15 cellular contexts compared by ENCODE assay signal in genomic region chr5:139363937-139364336, GRCh38. TPM values are rescaled to one million over a fixed set of nuclear protein-coding genes. Genes with fewer than 3 reads are reported as not detected.
DNase-seq lines count a peak whose midpoint lies in the region; ATAC-seq and TF ChIP-seq lines count a peak whose summit lies in the region.
"Had no signal": no experiment of that assay in that cellular context is flagged by ENCODE, and none has a peak within 500 bp of the region (broad histone marks: within the 10 kb centered on the region; RNA-seq: fewer than 3 reads in every experiment).

No MANE protein-coding gene starts in this region.

- peaks cover 9% of the 10 kb centered on the region for H3K4me1 Mint-ChIP-seq in activated CD4-positive, alpha-beta memory T cell treated with anti-CD3 and anti-CD28 coated beads for 36 hours (ENCODE audit: low read depth)
- H3K4me1 Mint-ChIP-seq in activated CD4-positive, alpha-beta memory T cell treated with anti-CD3 and anti-CD28 coated beads, Interleukin-2, amount 10 ng/mL, durations not matched to agents 7 days and 5 days = peaks cover 11% of the 10 kb centered on the region
- H3K4me1 Mint-ChIP-seq in type B pancreatic cell (ENCODE audit: unreplicated experiment) = no peaks in the 10 kb centered on the region
- no peaks in the 10 kb centered on the region for H3K4me1 Mint-ChIP-seq in WTC11

- DNase-seq in activated CD4-positive, alpha-beta memory T cell treated with anti-CD3 and anti-CD28 coated beads for 36 hours = no peak
- no peak for DNase-seq in activated CD4-positive, alpha-beta memory T cell treated with anti-CD3 and anti-CD28 coated beads, Interleukin-2, amount 10 ng/mL, durations not matched to agents 7 days and 5 days
- DNase-seq in mesendoderm (no peak), type B pancreatic cell (ENCODE audit: extremely low spot score, unreplicated experiment) (no peak), COR-L47 (lab: John Stamatoyannopoulos, UW) (no peak), WTC11 (ENCODE audit: low spot score) (no peak)
- no peak for DNase-seq in NK-92 treated with Interleukin-12 subunit alpha and Interleukin-12 subunit beta, amount 100 ng/mL, for 24 hours (lab: John Stamatoyannopoulos, UW)
- DNase-seq: C1 segment of cervical spinal cord, Kasumi-1, NCI-H187 treated with DMSO at 0.1 percent for 48 hours, NCI-H2171, NCI-H774 had no signal

- CTCF ChIA-PET in activated CD4-positive, alpha-beta memory T cell treated with anti-CD3 and anti-CD28 coated beads for 36 hours (lab: Charles Lee) = no interaction called here
- CTCF ChIA-PET in activated CD4-positive, alpha-beta memory T cell treated with anti-CD3 and anti-CD28 coated beads, Interleukin-2, amount 10 ng/mL, durations not matched to agents 7 days and 5 days (lab: Charles Lee) = no interaction called here
- CTCF ChIA-PET in WTC11 (lab: Charles Lee) = no interaction called here

- peaks cover under 1% of the 10 kb centered on the region for H3K79me1 ChIP-seq in mesendoderm (ENCODE audit: low read length)

- no peak overlapping the region for H3K23ac ChIP-seq in mesendoderm (ENCODE audit: low read length)

- H3K4me3 ChIP-seq in mesendoderm (ENCODE audit: low read length) = no peak overlapping the region
- H3K4me3 ChIP-seq: HAP-1 had no signal

- peak; percentile 70 for ATAC-seq in HG02610 (IDR thresholded peaks at IDR 0.05; ENCODE audit: unreplicated experiment)
- no peak for ATAC-seq in WTC11

- no peak overlapping the region for H3K9ac ChIP-seq in mesendoderm (ENCODE audit: low read length)

- H4K8ac ChIP-seq in mesendoderm (ENCODE audit: low read depth, low read length) = peak overlapping the region; percentile 28

- H3K4ac ChIP-seq in mesendoderm (ENCODE audit: low read depth, low read length) = no peak overlapping the region

- peaks cover 27% of the 10 kb centered on the region for H3K36me3 Mint-ChIP-seq in activated CD4-positive, alpha-beta memory T cell treated with anti-CD3 and anti-CD28 coated beads for 36 hours
- peaks cover 41% of the 10 kb centered on the region for H3K36me3 Mint-ChIP-seq in activated CD4-positive, alpha-beta memory T cell treated with anti-CD3 and anti-CD28 coated beads, Interleukin-2, amount 10 ng/mL, durations not matched to agents 7 days and 5 days (ENCODE audit: low read depth)
- peaks cover 27% of the 10 kb centered on the region for H3K36me3 Mint-ChIP-seq in type B pancreatic cell
- H3K36me3 Mint-ChIP-seq in WTC11 = peaks cover 52% of the 10 kb centered on the region

- intact Hi-C loops in activated CD4-positive, alpha-beta memory T cell treated with anti-CD3 and anti-CD28 coated beads for 36 hours (cut with micrococcal nuclease) = no loop called here

- H2AK5ac ChIP-seq in mesendoderm (ENCODE audit: low read length) = no peak overlapping the region

- no peak overlapping the region for H3K27ac ChIP-seq in mesendoderm (ENCODE audit: low read depth, low read length)

- no peak overlapping the region for H2BK15ac ChIP-seq in mesendoderm (replicated peaks; ENCODE audit: low read depth)

- peaks cover 3% of the 10 kb centered on the region for H3K36me3 ChIP-seq in mesendoderm (ENCODE audit: control insufficient read depth, insufficient read depth, low read length)

- H2BK120ac ChIP-seq in mesendoderm (ENCODE audit: low read depth, low read length) = no peak overlapping the region

- TF ChIP-seq CTCF in type B pancreatic cell (conservative IDR thresholded peaks at IDR 0.05) (no peak), WTC11 (IDR thresholded peaks at IDR 0.05) (no peak)

- H3K4me2 ChIP-seq in mesendoderm (ENCODE audit: low read length) = no peak overlapping the region

- no peaks in the 10 kb centered on the region for H3K4me1 ChIP-seq in mesendoderm (ENCODE audit: control insufficient read depth, low read depth, low read length)
- H3K4me1 ChIP-seq: HAP-1 had no signal

- H2BK5ac ChIP-seq in mesendoderm (ENCODE audit: low read length) = no peak overlapping the region

- H3K4me3 Mint-ChIP-seq in activated CD4-positive, alpha-beta memory T cell treated with anti-CD3 and anti-CD28 coated beads for 36 hours = no peak overlapping the region
- H3K4me3 Mint-ChIP-seq in activated CD4-positive, alpha-beta memory T cell treated with anti-CD3 and anti-CD28 coated beads, Interleukin-2, amount 10 ng/mL, durations not matched to agents 7 days and 5 days = no peak overlapping the region
- H3K4me3 Mint-ChIP-seq in type B pancreatic cell (no peak overlapping the region), WTC11 (no peak overlapping the region)

- no CpG with 5 or more reads among the region's 2 CpGs for WGBS in mesendoderm (ENCODE audit: extremely low coverage, insufficient coverage, low lambda C conversion rate)

- H3K56ac ChIP-seq in mesendoderm (ENCODE audit: low read length) = no peak overlapping the region

- no peak overlapping the region for H3K18ac ChIP-seq in mesendoderm (ENCODE audit: low read length)

- H3K9me3 Mint-ChIP-seq in activated CD4-positive, alpha-beta memory T cell treated with anti-CD3 and anti-CD28 coated beads for 36 hours = no peaks in the 10 kb centered on the region
- no peaks in the 10 kb centered on the region for H3K9me3 Mint-ChIP-seq in activated CD4-positive, alpha-beta memory T cell treated with anti-CD3 and anti-CD28 coated beads, Interleukin-2, amount 10 ng/mL, durations not matched to agents 7 days and 5 days
- H3K9me3 Mint-ChIP-seq in type B pancreatic cell = no peaks in the 10 kb centered on the region
- H3K9me3 Mint-ChIP-seq in WTC11 = no peaks in the 10 kb centered on the region

- POLR2A ChIA-PET in activated CD4-positive, alpha-beta memory T cell treated with anti-CD3 and anti-CD28 coated beads for 36 hours (lab: Charles Lee) = no interaction called here
- POLR2A ChIA-PET in activated CD4-positive, alpha-beta memory T cell treated with anti-CD3 and anti-CD28 coated beads, Interleukin-2, amount 10 ng/mL, durations not matched to agents 7 days and 5 days (lab: Charles Lee) = interaction anchor here (1.3 kb wide), 1 partner anchor 26 kb away, joined by 3 read pairs; the partner anchor contains the start of gene MZB1
- POLR2A ChIA-PET in WTC11 (lab: Charles Lee) = interaction anchor here (0.5 to 0.6 kb wide), 2 partner anchors 12 to 40 kb away, joined by 3 to 4 read pairs; no protein-coding TSS in a partner anchor

- H4K5ac ChIP-seq in mesendoderm (ENCODE audit: low read length) = no peak overlapping the region

- H3K27me3 ChIP-seq in mesendoderm (ENCODE audit: insufficient read depth, low read length, poor library complexity) = no peaks in the 10 kb centered on the region

- peaks cover 16% of the 10 kb centered on the region for H3K79me2 ChIP-seq in mesendoderm (ENCODE audit: control insufficient read depth, insufficient read depth, low read length)

- H3K27ac Mint-ChIP-seq in activated CD4-positive, alpha-beta memory T cell treated with anti-CD3 and anti-CD28 coated beads for 36 hours = peak overlapping the region; percentile 10
- no peak overlapping the region for H3K27ac Mint-ChIP-seq in activated CD4-positive, alpha-beta memory T cell treated with anti-CD3 and anti-CD28 coated beads, Interleukin-2, amount 10 ng/mL, durations not matched to agents 7 days and 5 days
- peak overlapping the region; percentile 44 for H3K27ac Mint-ChIP-seq in type B pancreatic cell
- no peak overlapping the region; the same call in 1 of the 2 replicates for H3K27ac Mint-ChIP-seq in WTC11

- no peaks in the 10 kb centered on the region for H3K27me3 Mint-ChIP-seq in activated CD4-positive, alpha-beta memory T cell treated with anti-CD3 and anti-CD28 coated beads for 36 hours
- no peaks in the 10 kb centered on the region for H3K27me3 Mint-ChIP-seq in activated CD4-positive, alpha-beta memory T cell treated with anti-CD3 and anti-CD28 coated beads, Interleukin-2, amount 10 ng/mL, durations not matched to agents 7 days and 5 days
- H3K27me3 Mint-ChIP-seq in type B pancreatic cell (no peaks in the 10 kb centered on the region), WTC11 (ENCODE audit: low read depth) (no peaks in the 10 kb centered on the region)

RNA-seq across cellular contexts. Expression of gene SLC23A1, which starts 19.2 kb away (rescaled TPM):
- 1 to 10 TPM; 1.0 to 1.4 TPM for total RNA-seq in activated CD4-positive, alpha-beta memory T cell treated with anti-CD3 and anti-CD28 coated beads for 36 hours
- total RNA-seq in activated CD4-positive, alpha-beta memory T cell treated with anti-CD3 and anti-CD28 coated beads, Interleukin-2, amount 10 ng/mL, durations not matched to agents 7 days and 5 days = 1 to 10 TPM; 1.0 to 1.8 TPM
- polyA plus RNA-seq in mesendoderm (2013, experiment 1 of 2) = not detected
- not detected for polyA plus RNA-seq in mesendoderm (2013, experiment 2 of 2)
- total RNA-seq in type B pancreatic cell (ENCODE audit: low replicate concordance) (1.6 and 2.1 TPM in 2 replicates), WTC11 (2021) (not detected in 3 replicates)
- total RNA-seq: NCI-H460 had no signal

RNA-seq across cellular contexts. Expression of gene PAIP2, which starts 22.3 kb away (rescaled TPM):
- total RNA-seq in activated CD4-positive, alpha-beta memory T cell treated with anti-CD3 and anti-CD28 coated beads for 36 hours = 100 to 1,000 TPM; 104 to 110 TPM
- total RNA-seq in activated CD4-positive, alpha-beta memory T cell treated with anti-CD3 and anti-CD28 coated beads, Interleukin-2, amount 10 ng/mL, durations not matched to agents 7 days and 5 days = 100 to 1,000 TPM; 127 to 130 TPM
- 189 TPM for polyA plus RNA-seq in mesendoderm (2013, experiment 1 of 2)
- polyA plus RNA-seq in mesendoderm (2013, experiment 2 of 2) = 179 TPM
- total RNA-seq in type B pancreatic cell (ENCODE audit: low replicate concordance) = 51.7 and 87.7 TPM in 2 replicates
- total RNA-seq in WTC11 (2021) = 122 to 126 TPM (median 126 TPM) in 3 replicates

RNA-seq across cellular contexts. Expression of gene MZB1, which starts 25.8 kb away (rescaled TPM):
- 10 to 100 TPM; 24.0 to 26.3 TPM for total RNA-seq in activated CD4-positive, alpha-beta memory T cell treated with anti-CD3 and anti-CD28 coated beads for 36 hours
- 10 to 100 TPM; 48.1 TPM for total RNA-seq in activated CD4-positive, alpha-beta memory T cell treated with anti-CD3 and anti-CD28 coated beads, Interleukin-2, amount 10 ng/mL, durations not matched to agents 7 days and 5 days
- 0.07 TPM for polyA plus RNA-seq in mesendoderm (2013, experiment 1 of 2)
- 0.17 TPM for polyA plus RNA-seq in mesendoderm (2013, experiment 2 of 2)
- 0.22 TPM in 1 of 2 replicates, not detected in the other for total RNA-seq in type B pancreatic cell (ENCODE audit: low replicate concordance)
- 0.85 to 1.8 TPM (median 1.1 TPM) in 3 replicates for total RNA-seq in WTC11 (2021)

RNA-seq across cellular contexts. Expression of gene PROB1, which starts 31.0 kb away (rescaled TPM):
- 1 to 10 TPM; 3.8 to 3.9 TPM for total RNA-seq in activated CD4-positive, alpha-beta memory T cell treated with anti-CD3 and anti-CD28 coated beads for 36 hours
- total RNA-seq in activated CD4-positive, alpha-beta memory T cell treated with anti-CD3 and anti-CD28 coated beads, Interleukin-2, amount 10 ng/mL, durations not matched to agents 7 days and 5 days = 1 to 10 TPM; 5.5 TPM
- 1.1 TPM for polyA plus RNA-seq in mesendoderm (2013, experiment 1 of 2)
- 1.1 TPM for polyA plus RNA-seq in mesendoderm (2013, experiment 2 of 2)
- total RNA-seq in type B pancreatic cell (ENCODE audit: low replicate concordance) (0.69 and 1.3 TPM in 2 replicates), WTC11 (2021) (2.5 to 3.3 TPM (median 3.2 TPM) in 3 replicates)

RNA-seq across cellular contexts. Expression of gene SPATA24, which starts 40.0 kb away (rescaled TPM):
- total RNA-seq in activated CD4-positive, alpha-beta memory T cell treated with anti-CD3 and anti-CD28 coated beads for 36 hours = 1 to 10 TPM; 3.7 to 5.2 TPM
- 1 to 10 TPM; 9.4 to 9.5 TPM for total RNA-seq in activated CD4-positive, alpha-beta memory T cell treated with anti-CD3 and anti-CD28 coated beads, Interleukin-2, amount 10 ng/mL, durations not matched to agents 7 days and 5 days
- 10.0 TPM for polyA plus RNA-seq in mesendoderm (2013, experiment 1 of 2)
- polyA plus RNA-seq in mesendoderm (2013, experiment 2 of 2) = 10.5 TPM
- total RNA-seq in type B pancreatic cell (ENCODE audit: low replicate concordance) (4.9 and 7.1 TPM in 2 replicates), WTC11 (2021) (12.9 to 13.9 TPM (median 13.2 TPM) in 3 replicates)

Comparison
In these comparisons a context has a peak if more than half of its experiments do, and no peak if none do; other contexts are left out.
1. H3K27ac Mint-ChIP-seq: peak in activated CD4-positive, alpha-beta memory T cell treated with anti-CD3 and anti-CD28 coated beads for 36 hours (single experiment) and type B pancreatic cell (single experiment); none in activated CD4-positive, alpha-beta memory T cell treated with anti-CD3 and anti-CD28 coated beads, Interleukin-2, amount 10 ng/mL, durations not matched to agents 7 days and 5 days (single experiment) and WTC11 (single experiment).